Comparison of ENCODE assay signal across 13 cellular contexts in the genomic region with DNA sequence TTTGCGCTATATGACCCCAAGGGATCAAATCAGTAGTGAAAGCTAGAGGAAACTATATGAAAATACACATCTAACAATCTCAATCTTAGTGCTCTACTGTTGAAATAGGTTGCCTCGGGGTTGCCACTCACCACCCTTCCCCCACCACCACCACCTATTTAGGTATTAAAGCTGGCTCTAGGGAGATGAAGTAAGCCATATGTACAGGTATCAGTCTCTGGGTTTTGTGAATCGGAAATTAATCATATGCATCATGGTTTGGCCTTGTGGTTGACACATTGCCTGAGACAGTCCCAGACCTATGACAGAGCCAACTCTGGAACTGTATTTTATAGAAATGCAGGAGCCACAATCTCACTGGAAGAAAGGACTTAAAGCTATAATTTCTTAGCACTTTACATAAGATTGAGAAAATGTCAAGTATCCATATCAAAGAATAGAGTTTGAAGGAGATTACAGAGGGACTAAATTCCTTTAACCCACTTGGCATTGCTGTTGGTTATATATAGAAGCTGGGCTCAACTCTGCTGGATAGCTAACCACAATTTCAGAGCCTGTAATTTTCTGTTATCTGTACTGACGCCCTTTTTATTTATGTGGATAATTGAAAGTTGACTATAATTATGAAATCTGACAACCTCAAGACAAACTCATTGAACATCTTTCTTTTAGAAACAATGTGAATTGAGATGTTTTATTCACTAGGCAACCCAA. TPM values are rescaled to one million over a fixed set of nuclear protein-coding genes. Genes with fewer than 3 reads are reported as not detected.
A peak's percentile ranks its signal among the peaks of the same experiment; 100 is the strongest.
DNase-seq lines count a peak whose midpoint lies in the region; ATAC-seq lines count a peak whose summit lies in the region.
"Had no signal": no experiment of that assay in that cellular context is flagged by ENCODE, and none has a peak within 500 bp of the region (broad histone marks: within the 10 kb centered on the region; RNA-seq: fewer than 3 reads in every experiment).

No MANE protein-coding gene starts in this region.

- peaks cover 1% of the 10 kb centered on the region for H3K36me3 Mint-ChIP-seq in IgD-negative memory B cell
- no peaks in the 10 kb centered on the region for H3K36me3 Mint-ChIP-seq in naive thymus-derived CD8-positive, alpha-beta T cell
- H3K36me3 Mint-ChIP-seq in naive thymus-derived CD4-positive, alpha-beta T cell, result no peaks in the 10 kb centered on the region

- peak; percentile 24 for ATAC-seq in GM18517 (IDR thresholded peaks at IDR 0.05; ENCODE audit: unreplicated experiment)
- peak; percentile 26 for ATAC-seq in GM21576 (IDR thresholded peaks at IDR 0.05; ENCODE audit: unreplicated experiment)
- ATAC-seq in right cardiac atrium, result peak; percentile 46 to 61
- no peak for ATAC-seq in naive thymus-derived CD8-positive, alpha-beta T cell
- no peak for ATAC-seq in naive thymus-derived CD4-positive, alpha-beta T cell
- ATAC-seq: PC-3 had no signal

- H3K27ac Mint-ChIP-seq in IgD-negative memory B cell, result peak overlapping the region; percentile 64 to 97 (median 96)
- peak overlapping the region in 2 of 10 donors; percentile 9 to 55 for H3K27ac Mint-ChIP-seq in naive thymus-derived CD8-positive, alpha-beta T cell
- no peak overlapping the region for H3K27ac Mint-ChIP-seq in naive thymus-derived CD4-positive, alpha-beta T cell

- H3K9me3 Mint-ChIP-seq in IgD-negative memory B cell, result no peaks in the 10 kb centered on the region
- H3K9me3 Mint-ChIP-seq in naive thymus-derived CD8-positive, alpha-beta T cell, result no peaks in the 10 kb centered on the region
- no peaks in the 10 kb centered on the region for H3K9me3 Mint-ChIP-seq in naive thymus-derived CD4-positive, alpha-beta T cell

- no peaks in the 10 kb centered on the region for H3K36me3 ChIP-seq in naive thymus-derived CD4-positive, alpha-beta T cell (ENCODE audit: control insufficient read depth in 2 of 3, insufficient read depth in 3 of 3, low read length in 3 of 3)

- no peak overlapping the region for H3K4me3 ChIP-seq in right cardiac atrium (ENCODE audit: low read length)
- no peak overlapping the region for H3K4me3 ChIP-seq in naive thymus-derived CD4-positive, alpha-beta T cell (ENCODE audit: low read length)
- H3K4me3 ChIP-seq: testis had no signal

- peak overlapping the region; percentile 22 to 78 (median 44) for H3K4me3 Mint-ChIP-seq in IgD-negative memory B cell
- no peak overlapping the region for H3K4me3 Mint-ChIP-seq in naive thymus-derived CD8-positive, alpha-beta T cell
- no peak overlapping the region for H3K4me3 Mint-ChIP-seq in naive thymus-derived CD4-positive, alpha-beta T cell

- H3K27me3 Mint-ChIP-seq in IgD-negative memory B cell, result no peaks in the 10 kb centered on the region
- peaks cover 0 to 3% (median 0%) of the 10 kb centered on the region in 5 donors for H3K27me3 Mint-ChIP-seq in naive thymus-derived CD8-positive, alpha-beta T cell
- peaks cover 0 to 3% (median 0%) of the 10 kb centered on the region in 5 donors for H3K27me3 Mint-ChIP-seq in naive thymus-derived CD4-positive, alpha-beta T cell

- H3K27me3 ChIP-seq in right cardiac atrium (ENCODE audit: control insufficient read depth, insufficient read depth), result no peaks in the 10 kb centered on the region
- no peaks in the 10 kb centered on the region for H3K27me3 ChIP-seq in naive thymus-derived CD4-positive, alpha-beta T cell (ENCODE audit: control insufficient read depth in 2 of 2, insufficient read depth in 2 of 2, low read length in 2 of 2)
- H3K27me3 ChIP-seq: testis had no signal

- H3K27ac ChIP-seq in right cardiac atrium (ENCODE audit: low read length), result no peak overlapping the region
- H3K27ac ChIP-seq in naive thymus-derived CD4-positive, alpha-beta T cell (ENCODE audit: low read depth, low read length), result no peak overlapping the region
- H3K27ac ChIP-seq: testis, VCaP had no signal

- POLR2A ChIA-PET in naive thymus-derived CD8-positive, alpha-beta T cell (lab: Charles Lee), result no interaction called here
- POLR2A ChIA-PET in naive thymus-derived CD4-positive, alpha-beta T cell (lab: Charles Lee), result interaction anchor here (0.6 kb wide), 1 partner anchor 39 kb away, joined by 7 read pairs; no protein-coding TSS in a partner anchor

- peaks cover 34 to 50% (median 42%) of the 10 kb centered on the region in 3 donors for H3K4me1 Mint-ChIP-seq in IgD-negative memory B cell
- H3K4me1 Mint-ChIP-seq in naive thymus-derived CD8-positive, alpha-beta T cell, result peaks cover 0 to 20% (median 0%) of the 10 kb centered on the region in 4 donors
- peaks cover 0 to 1% (median 0%) of the 10 kb centered on the region in 7 donors for H3K4me1 Mint-ChIP-seq in naive thymus-derived CD4-positive, alpha-beta T cell

- WGBS in right cardiac atrium, result 64% methylated on average over 4 of the region's 4 CpGs

- intact Hi-C loops in right cardiac atrium (cut with DNase I), result no loop called here
- intact Hi-C loops in naive thymus-derived CD4-positive, alpha-beta T cell (cut with micrococcal nuclease), result no loop called here

- CTCF ChIA-PET in naive thymus-derived CD4-positive, alpha-beta T cell (lab: Charles Lee), result interaction anchor here (0.6 kb wide), 1 partner anchor 106 kb away, joined by 6 read pairs; no protein-coding TSS in a partner anchor

- H3K4me1 ChIP-seq in right cardiac atrium (ENCODE audit: control insufficient read depth, insufficient read depth, low read length), result no peaks in the 10 kb centered on the region
- H3K4me1 ChIP-seq in naive thymus-derived CD4-positive, alpha-beta T cell (ENCODE audit: control insufficient read depth in 2 of 2, insufficient read depth in 2 of 2, low read length in 2 of 2), result no peaks in the 10 kb centered on the region
- H3K4me1 ChIP-seq: testis had no signal

- DNase-seq in right cardiac atrium (no peak), GOT3 (lab: John Stamatoyannopoulos, UW) (no peak), activated gamma-delta T cell (lab: John Stamatoyannopoulos, UW) (no peak)
- no peak for DNase-seq in naive thymus-derived CD8-positive, alpha-beta T cell
- no peak for DNase-seq in naive thymus-derived CD4-positive, alpha-beta T cell
- DNase-seq: activated effector memory CD4-positive, alpha-beta T cell treated with anti-CD3 and anti-CD28 coated beads, Interleukin-2, amount 50 U/mL, for 16 hours; effector CD4-positive, alpha-beta T cell; PC-3; testis had no signal

- H3K9me3 ChIP-seq in right cardiac atrium (ENCODE audit: control insufficient read depth, low read length), result no peaks in the 10 kb centered on the region
- H3K9me3 ChIP-seq in naive thymus-derived CD4-positive, alpha-beta T cell (ENCODE audit: control insufficient read depth in 2 of 3, low read length in 3 of 3), result no peaks in the 10 kb centered on the region
- H3K9me3 ChIP-seq: testis had no signal

RNA-seq across cellular contexts. Expression of gene BMP2K, which starts 26.7 kb away (rescaled TPM):
- polyA plus RNA-seq in IgD-negative memory B cell, result 24.1 TPM
- total RNA-seq in right cardiac atrium, result 10 to 100 TPM; 43.1 to 62.7 (median 54.6) TPM
- polyA plus RNA-seq in right cardiac atrium, result 12.1 TPM
- 10 to 100 TPM; 17.0 to 18.8 TPM for total RNA-seq in naive thymus-derived CD8-positive, alpha-beta T cell
- 1 to 10 TPM; 2.2 to 4.1 (median 2.7) TPM for polyA plus RNA-seq in naive thymus-derived CD8-positive, alpha-beta T cell
- 10 to 100 TPM; 13.3 to 25.6 (median 17.1) TPM for total RNA-seq in naive thymus-derived CD4-positive, alpha-beta T cell
- polyA plus RNA-seq in naive thymus-derived CD4-positive, alpha-beta T cell, result 1 to 10 TPM; 3.1 to 3.8 TPM

Comparison
In these comparisons a context has a peak if more than half of its experiments do, and no peak if none do; other contexts are left out.
1. ATAC-seq: peak in GM18517 (single experiment), GM21576 (single experiment) and right cardiac atrium (2 of 2); none in naive thymus-derived CD8-positive, alpha-beta T cell (0 of 2) and naive thymus-derived CD4-positive, alpha-beta T cell (single experiment).
2. H3K27ac Mint-ChIP-seq: peak in IgD-negative memory B cell (3 of 3); none in naive thymus-derived CD4-positive, alpha-beta T cell (0 of 9).
3. H3K4me3 Mint-ChIP-seq: peak in IgD-negative memory B cell (4 of 4); none in naive thymus-derived CD8-positive, alpha-beta T cell (0 of 10) and naive thymus-derived CD4-positive, alpha-beta T cell (0 of 10).